ENCODE assay signal across 8 cellular contexts in genomic region chr2:9002313-9002636, GRCh38. TPM values are rescaled to one million over a fixed set of nuclear protein-coding genes. Genes with fewer than 3 reads are reported as not detected.
A peak's percentile ranks its signal among the peaks of the same experiment; 100 is the strongest.
DNase-seq lines count a peak whose midpoint lies in the region; ATAC-seq and TF ChIP-seq lines count a peak whose summit lies in the region.

No MANE protein-coding gene starts in this region.

- H3K4me3 ChIP-seq in DND-41 (ENCODE audit: low read depth in 1 of 2, low read length in 2 of 2) (peak overlapping the region; percentile 48 to 79; a peak in 3 of 4 replicates), SK-N-MC (peak overlapping the region; percentile 81), esophagus (ENCODE audit: low read depth in 1 of 2, low read length in 2 of 2) (peak overlapping the region; percentile 74 to 80), parathyroid adenoma (ENCODE audit: low read depth, low read length) (peak overlapping the region; percentile 75), testis (no peak overlapping the region)

- H3K4me2 ChIP-seq in DND-41 (ENCODE audit: insufficient read depth, low read length): peak overlapping the region; percentile 69
- peak overlapping the region; percentile 68 for H3K4me2 ChIP-seq in parathyroid adenoma (ENCODE audit: low read length)

- H3K27ac ChIP-seq in DND-41 (ENCODE audit: low read length) (no peak overlapping the region; the same call in 1 of the 2 replicates), SK-N-MC (no peak overlapping the region), esophagus (ENCODE audit: low read depth in 2 of 2, low read length in 1 of 2) (peak overlapping the region in 1 of 2 donors; percentile 15), parathyroid adenoma (no peak overlapping the region), testis (no peak overlapping the region)

- no peak overlapping the region for H2AFZ ChIP-seq in DND-41 (ENCODE audit: low read depth, low read length)
- H2AFZ ChIP-seq in parathyroid adenoma: peak overlapping the region; percentile 79

- H3K9me3 ChIP-seq in DND-41 (ENCODE audit: insufficient read depth, low read length, severe bottlenecking) (no peaks in the 10 kb centered on the region), SK-N-MC (ENCODE audit: low read depth, low read length) (0 out of 2 replicates have a peak, but pooled peaks cover 3% of the 10 kb centered on the region), esophagus (ENCODE audit: control insufficient read depth in 2 of 2, insufficient read depth in 1 of 2, low read depth in 1 of 2, low read length in 1 of 2) (no peaks in the 10 kb centered on the region), parathyroid adenoma (ENCODE audit: control insufficient read depth, low read length) (no peaks in the 10 kb centered on the region), testis (no peaks in the 10 kb centered on the region)

- no peak for TF ChIP-seq POLR2A in testis (IDR thresholded peaks at IDR 0.05)

- DNase-seq in DND-41 (no peak), SK-N-MC (ENCODE audit: low read depth, low spot score) (no peak), islet precursor cell (no peak), testis (no peak)

- peaks cover 69% of the 10 kb centered on the region for H3K79me2 ChIP-seq in DND-41 (ENCODE audit: insufficient read depth, low read length)
- H3K79me2 ChIP-seq in parathyroid adenoma: peaks cover 22% of the 10 kb centered on the region

- ATAC-seq in DND-41 (ENCODE audit: insufficient read depth, low read depth): no peak
- no peak for ATAC-seq in GM21786 (IDR thresholded peaks at IDR 0.05; ENCODE audit: unreplicated experiment)
- no peak for ATAC-seq in HG03196 (IDR thresholded peaks at IDR 0.05; ENCODE audit: unreplicated experiment)

- intact Hi-C loops in testis (cut with DNase I; ENCODE audit: low total_unique reads): no loop called here

- no peak for TF ChIP-seq CTCF in DND-41 (IDR thresholded peaks at IDR 0.05; ENCODE audit: borderline replicate concordance, extremely low read depth, low read length, poor library complexity, severe bottlenecking)
- no peak for TF ChIP-seq CTCF in parathyroid adenoma (IDR thresholded peaks at IDR 0.05)
- TF ChIP-seq CTCF in testis (IDR thresholded peaks at IDR 0.05): no peak

- peak overlapping the region; percentile 66 for H3K9ac ChIP-seq in DND-41 (ENCODE audit: low read depth, low read length)
- no peak overlapping the region for H3K9ac ChIP-seq in SK-N-MC (ENCODE audit: insufficient read length)
- no peak overlapping the region for H3K9ac ChIP-seq in parathyroid adenoma

- peaks cover 15% of the 10 kb centered on the region; the same call in 1 of the 2 replicates for H4K20me1 ChIP-seq in DND-41 (ENCODE audit: insufficient read depth, low read length)

- H3K27me3 ChIP-seq in DND-41 (ENCODE audit: insufficient read depth, low read length, poor library complexity): no peaks in the 10 kb centered on the region
- no peaks in the 10 kb centered on the region for H3K27me3 ChIP-seq in esophagus (ENCODE audit: control insufficient read depth in 1 of 2, insufficient read depth in 2 of 2, low read length in 2 of 2)
- H3K27me3 ChIP-seq in parathyroid adenoma (ENCODE audit: control insufficient read depth, insufficient read depth, low read length): no peaks in the 10 kb centered on the region
- H3K27me3 ChIP-seq in testis: no peaks in the 10 kb centered on the region

- H3K36me3 ChIP-seq in DND-41 (ENCODE audit: insufficient read depth, low read length) (no peaks in the 10 kb centered on the region), SK-N-MC (ENCODE audit: insufficient read depth, low read length) (peaks cover 5% of the 10 kb centered on the region; the same call in 1 of the 2 replicates), esophagus (ENCODE audit: control insufficient read depth in 2 of 2, insufficient read depth in 2 of 2, low read length in 1 of 2) (no peaks in the 10 kb centered on the region), parathyroid adenoma (ENCODE audit: control insufficient read depth, insufficient read depth, low read length) (no peaks in the 10 kb centered on the region), testis (ENCODE audit: low read depth, missing control alignments) (no peaks in the 10 kb centered on the region)

- H3K4me1 ChIP-seq in DND-41 (ENCODE audit: insufficient read depth, low read length): peaks cover 56% of the 10 kb centered on the region
- peaks cover 0 to 2% of the 10 kb centered on the region in 2 donors for H3K4me1 ChIP-seq in esophagus (ENCODE audit: control insufficient read depth in 2 of 2, insufficient read depth in 2 of 2, low read length in 1 of 2)
- peaks cover 4% of the 10 kb centered on the region for H3K4me1 ChIP-seq in parathyroid adenoma
- no peaks in the 10 kb centered on the region for H3K4me1 ChIP-seq in testis

- WGBS in esophagus, 2 donors: 52 to 63% methylated on average over 7 of the region's 7 CpGs
- WGBS in testis, 2 donors: 42 to 55% methylated on average over 7 of the region's 7 CpGs

RNA-seq across cellular contexts. Expression of gene MBOAT2, which starts 1.2 kb away (rescaled TPM):
- polyA plus RNA-seq in esophagus (10 to 100 TPM; 34.3 to 41.8 TPM), testis (ENCODE audit: insufficient read depth, low read depth, low replicate concordance) (21.2 TPM)
- total RNA-seq in testis: 10 to 100 TPM; 24.2 to 24.8 TPM

Comparison
In these comparisons a context has a peak if more than half of its experiments do, and no peak if none do; other contexts are left out.
1. H3K4me3 ChIP-seq: peak in DND-41 (2 of 2), SK-N-MC (single experiment), esophagus (2 of 2) and parathyroid adenoma (single experiment); none in testis (0 of 2).